ENCODE assay signal across 10 cellular contexts in genomic region chr9:127637322-127637847, GRCh38. TPM values are rescaled to one million over a fixed set of nuclear protein-coding genes. Genes with fewer than 3 reads are reported as not detected.
DNase-seq lines count a peak whose midpoint lies in the region; FAIRE-seq and TF ChIP-seq lines count a peak whose summit lies in the region.
"Had no signal": no experiment of that assay in that cellular context is flagged by ENCODE, and none has a peak within 500 bp of the region (broad histone marks: within the 10 kb centered on the region; RNA-seq: fewer than 3 reads in every experiment).

No MANE protein-coding gene starts in this region.

- in situ Hi-C loops in ACHN (cut with HindIII; ENCODE audit: low pct_ligation_motif_present, low pct_unique_long_range_greater_than_20kb, low sequenced_read_pairs) = no loop called here

- H3K9me3 ChIP-seq in keratinocyte (ENCODE audit: control insufficient read depth, low read depth, low read length) = no peaks in the 10 kb centered on the region
- no peaks in the 10 kb centered on the region for H3K9me3 ChIP-seq in MM.1S (replicated peaks; ENCODE audit: insufficient read depth, low read length)
- no peaks in the 10 kb centered on the region for H3K9me3 ChIP-seq in trophoblast cell (ENCODE audit: insufficient read depth, low read depth, low read length)
- H3K9me3 ChIP-seq: BLaER1 treated with 17β-estradiol and CSF1 and Interleukin-3, amounts not matched to agents 10 nM and 100 nM had no signal

- WGBS in urinary bladder = 13% methylated on average over 11 of the region's 11 CpGs
- no CpG with 5 or more reads among the region's 11 CpGs for WGBS in trophoblast cell (ENCODE audit: extremely low coverage, insufficient coverage, insufficient read length)

- dilution Hi-C loops in keratinocyte (cut with MboI; ENCODE audit: extremely low pct_ligation_motif_present, low sequenced_read_pairs) = no loop called here

- no peak overlapping the region for H2BK12ac ChIP-seq in trophoblast cell (ENCODE audit: low read length)

- no peak overlapping the region for H4K12ac ChIP-seq in trophoblast cell (ENCODE audit: low read depth, low read length)

- H3K4ac ChIP-seq in trophoblast cell (ENCODE audit: low read depth, low read length) = no peak overlapping the region

- H4K8ac ChIP-seq in trophoblast cell (ENCODE audit: low read depth, low read length) = no peak overlapping the region

- DNase-seq in NCI-H2081 (lab: John Stamatoyannopoulos, UW) = peak; percentile 29 to 63
- DNase-seq in NCI-H2081 treated with DMSO at 0.1 percent for 48 hours (lab: John Stamatoyannopoulos, UW) = no peak
- peak; percentile 72 for DNase-seq in amniotic epithelial cell (ENCODE audit: low read depth)
- no peak for DNase-seq in keratinocyte (ENCODE audit: low read depth, low spot score)
- DNase-seq in ACHN = no peak
- DNase-seq in MM.1S = no peak
- no peak for DNase-seq in trophoblast cell
- DNase-seq: NCI-H1417 treated with DMSO at 0.1 percent for 48 hours had no signal

- H3F3A ChIP-seq in MM.1S (ENCODE audit: insufficient read depth, low read length) = no peaks in the 10 kb centered on the region

- H4K20me1 ChIP-seq in keratinocyte (ENCODE audit: control insufficient read depth, extremely low read depth, insufficient read depth, low read length) (no peaks in the 10 kb centered on the region), MM.1S (ENCODE audit: insufficient read depth, low read length) (no peaks in the 10 kb centered on the region)

- H3K18ac ChIP-seq in trophoblast cell (ENCODE audit: low read length) = no peak overlapping the region

- no peaks in the 10 kb centered on the region for H3K27me3 ChIP-seq in keratinocyte (ENCODE audit: control insufficient read depth, extremely low read depth, insufficient read depth, low read length)
- no peaks in the 10 kb centered on the region for H3K27me3 ChIP-seq in MM.1S (replicated peaks; ENCODE audit: insufficient read depth, low read length)
- no peaks in the 10 kb centered on the region for H3K27me3 ChIP-seq in trophoblast cell (ENCODE audit: insufficient read depth, low read length)
- H3K27me3 ChIP-seq: BLaER1 treated with 17β-estradiol and CSF1 and Interleukin-3, amounts not matched to agents 10 nM and 100 nM had no signal

- H2BK120ac ChIP-seq in trophoblast cell (ENCODE audit: insufficient read depth, low read length, poor library complexity) = no peak overlapping the region

- H3K27ac ChIP-seq in keratinocyte (ENCODE audit: control insufficient read depth, insufficient read depth, low read length) (no peak overlapping the region), urinary bladder (ENCODE audit: low read depth) (peak overlapping the region; percentile 52), MM.1S (ENCODE audit: low read length) (no peak overlapping the region), trophoblast cell (ENCODE audit: low read depth, low read length) (no peak overlapping the region)
- H3K27ac ChIP-seq: BLaER1 treated with 17β-estradiol and CSF1 and Interleukin-3, amounts not matched to agents 10 nM and 100 nM had no signal

- no peaks in the 10 kb centered on the region for H3K9me2 ChIP-seq in MM.1S (replicated peaks; ENCODE audit: insufficient read depth, low read length)

- peaks cover 18% of the 10 kb centered on the region for H3K4me1 ChIP-seq in keratinocyte (ENCODE audit: control insufficient read depth, extremely low read depth, insufficient read depth, low read length)
- H3K4me1 ChIP-seq in urinary bladder (ENCODE audit: insufficient read depth) = no peaks in the 10 kb centered on the region
- 0 out of 2 replicates have a peak, but pooled peaks cover 2% of the 10 kb centered on the region for H3K4me1 ChIP-seq in MM.1S (ENCODE audit: low read length)
- peaks cover 0 to 3% of the 10 kb centered on the region in 2 experiments for H3K4me1 ChIP-seq in trophoblast cell (ENCODE audit: control insufficient read depth in 1 of 2, insufficient read depth in 2 of 2, low read length in 2 of 2)

- H3K4me2 ChIP-seq in keratinocyte (ENCODE audit: control insufficient read depth, extremely low read depth, insufficient read depth, low read depth, low read length) (peak overlapping the region; percentile 25), MM.1S (ENCODE audit: low read depth, low read length) (no peak overlapping the region), trophoblast cell (ENCODE audit: low read length) (no peak overlapping the region)
- H3K4me2 ChIP-seq: BLaER1 treated with 17β-estradiol and CSF1 and Interleukin-3, amounts not matched to agents 10 nM and 100 nM had no signal

- H3K14ac ChIP-seq in trophoblast cell (ENCODE audit: low read length) = no peak overlapping the region

- no peaks in the 10 kb centered on the region for H3K9me1 ChIP-seq in keratinocyte (ENCODE audit: control insufficient read depth, extremely low read depth, insufficient read depth, low read length)

- H3K36me3 ChIP-seq in keratinocyte (ENCODE audit: control insufficient read depth in 2 of 2, extremely low read depth in 1 of 2, insufficient read depth in 2 of 2, low read length in 2 of 2) (no peaks in the 10 kb centered on the region), urinary bladder (ENCODE audit: insufficient read depth) (no peaks in the 10 kb centered on the region), MM.1S (replicated peaks; ENCODE audit: insufficient read depth, low read length) (no peaks in the 10 kb centered on the region), trophoblast cell (ENCODE audit: control insufficient read depth in 1 of 2, insufficient read depth in 2 of 2, low read length in 2 of 2) (no peaks in the 10 kb centered on the region)
- H3K36me3 ChIP-seq: BLaER1 treated with 17β-estradiol and CSF1 and Interleukin-3, amounts not matched to agents 10 nM and 100 nM had no signal

- no peak overlapping the region for H3K9ac ChIP-seq in keratinocyte (ENCODE audit: control insufficient read depth, extremely low read depth, insufficient read depth, low read length)
- H3K9ac ChIP-seq in MM.1S (ENCODE audit: low read length) = no peak overlapping the region
- no peak overlapping the region for H3K9ac ChIP-seq in trophoblast cell (ENCODE audit: low read length)
- H3K9ac ChIP-seq: BLaER1 treated with 17β-estradiol and CSF1 and Interleukin-3, amounts not matched to agents 10 nM and 100 nM had no signal

- no peak overlapping the region for H2AK5ac ChIP-seq in trophoblast cell (ENCODE audit: low read length)

- no peak overlapping the region for H3K23ac ChIP-seq in trophoblast cell (ENCODE audit: low read length)

- TF ChIP-seq CTCF in keratinocyte (optimal IDR thresholded peaks at IDR 0.05 in 1 of 3, IDR thresholded peaks at IDR 0.05 in 1 of 3, conservative IDR thresholded peaks at IDR 0.05 in 1 of 3; ENCODE audit: extremely low read depth in 1 of 3, insufficient read depth in 2 of 3, low read length in 3 of 3) (no peak), MM.1S (IDR thresholded peaks at IDR 0.05; ENCODE audit: low read length) (no peak)

- no peak for FAIRE-seq in keratinocyte (lab: Jason Lieb, UNC)

- no peak overlapping the region for H2BK5ac ChIP-seq in trophoblast cell (ENCODE audit: low read depth, low read length, poor library complexity)

- H2AFZ ChIP-seq in keratinocyte (ENCODE audit: control insufficient read depth, low read length) (no peak overlapping the region), MM.1S (ENCODE audit: low read length) (no peak overlapping the region), trophoblast cell (ENCODE audit: insufficient read depth, low read length, poor library complexity) (no peak overlapping the region)

- H4K91ac ChIP-seq in trophoblast cell (ENCODE audit: low read depth, low read length) = no peak overlapping the region

- H3K79me2 ChIP-seq in keratinocyte (ENCODE audit: control insufficient read depth, insufficient read depth, low read length) = peaks cover 9% of the 10 kb centered on the region
- H3K79me2 ChIP-seq in MM.1S (ENCODE audit: low read length) = no peaks in the 10 kb centered on the region
- no peaks in the 10 kb centered on the region for H3K79me2 ChIP-seq in trophoblast cell (ENCODE audit: control insufficient read depth, insufficient read depth, low read length, poor library complexity)

- no peak overlapping the region for H3K4me3 ChIP-seq in keratinocyte (ENCODE audit: control insufficient read depth in 2 of 3, extremely low read depth in 1 of 3, insufficient read depth in 2 of 3, low read depth in 1 of 3, low read length in 3 of 3)
- no peak overlapping the region for H3K4me3 ChIP-seq in urinary bladder (ENCODE audit: low read depth, low read length)
- H3K4me3 ChIP-seq in MM.1S (ENCODE audit: low read length) = no peak overlapping the region
- H3K4me3 ChIP-seq in trophoblast cell (ENCODE audit: low read depth, low read length) = no peak overlapping the region
- H3K4me3 ChIP-seq: BLaER1 treated with 17β-estradiol and CSF1 and Interleukin-3, amounts not matched to agents 10 nM and 100 nM had no signal

- no peaks in the 10 kb centered on the region for H3K79me1 ChIP-seq in trophoblast cell (ENCODE audit: low read length)

RNA-seq across cellular contexts. Expression of gene STXBP1, which starts 25.3 kb away (rescaled TPM):
- 7.8 to 22.2 TPM (median 17.1 TPM) in 3 replicates for polyA plus RNA-seq in keratinocyte
- polyA plus RNA-seq in keratinocyte (2011; ENCODE audit: low read depth) = 19.1 TPM
- 26.8 and 30.2 TPM in 2 replicates for polyA plus RNA-seq in keratinocyte (2011; cell fraction: cytosol; rRNA removed)
- polyA plus RNA-seq in keratinocyte (2011; cell fraction: nucleus; rRNA removed) = 37.0 and 43.4 TPM in 2 replicates
- polyA plus RNA-seq in keratinocyte (2012; ENCODE audit: low replicate concordance) = 22.7 and 30.0 TPM in 2 replicates
- 18.2 to 43.8 TPM (median 24.5 TPM) in 3 replicates for polyA minus RNA-seq in keratinocyte
- polyA minus RNA-seq in keratinocyte (2011; cell fraction: cytosol; rRNA and poly(A)+ RNA removed) = 21.1 TPM
- 16.2 and 26.9 TPM in 2 replicates for polyA minus RNA-seq in keratinocyte (2011; cell fraction: nucleus; rRNA and poly(A)+ RNA removed)
- total RNA-seq in urinary bladder = 13.7 TPM
- 28.9 TPM for polyA plus RNA-seq in urinary bladder
- polyA plus RNA-seq in trophoblast cell (2013) = 79.8 and 92.5 TPM in 2 replicates

Comparison
In these comparisons a context has a peak if more than half of its experiments do, and no peak if none do; other contexts are left out.
1. DNase-seq: peak in NCI-H2081 (2 of 2) and amniotic epithelial cell (single experiment); none in NCI-H2081 treated with DMSO at 0.1 percent for 48 hours (single experiment), keratinocyte (single experiment), ACHN (single experiment), MM.1S (single experiment) and trophoblast cell (0 of 2).